In genomic region chrX:24463077-24463476, GRCh38 we compare ENCODE assay signal across 21 cellular contexts.
"Had no signal": no experiment of that assay in that cellular context is flagged by ENCODE, and none has a peak within 500 bp of the region (broad histone marks: within the 10 kb centered on the region; RNA-seq: fewer than 3 reads in every experiment).

No MANE protein-coding gene starts in this region.

- H3K79me2 ChIP-seq: parathyroid adenoma had no signal

- H3K4me3 Mint-ChIP-seq: activated CD4-positive, alpha-beta T cell treated with anti-CD3 and anti-CD28 coated beads, Interleukin-2, amount 10 ng/mL, durations not matched to agents 24 days and 14 days; activated CD8-positive, alpha-beta T cell treated with anti-CD3 and anti-CD28 coated beads for 36 hours; activated naive CD8-positive, alpha-beta T cell treated with anti-CD3 and anti-CD28 coated beads, Interleukin-2, amount 50 U/mL, for 24 hours; central memory CD8-positive, alpha-beta T cell; stimulated activated effector memory CD8-positive, alpha-beta T cell treated with anti-CD3 and anti-CD28 coated beads, Interleukin-12 subunit alpha, Interleukin-12 subunit beta, amount 100 ng/mL, for 72 hours had no signal

- H3K9me3 ChIP-seq: colonic mucosa, left ventricle myocardium inferior had no signal

- H3K27ac Mint-ChIP-seq: activated CD4-positive, alpha-beta T cell treated with anti-CD3 and anti-CD28 coated beads, Interleukin-2, amount 10 ng/mL, durations not matched to agents 24 days and 14 days; activated CD8-positive, alpha-beta T cell treated with anti-CD3 and anti-CD28 coated beads for 36 hours; activated naive CD8-positive, alpha-beta T cell treated with anti-CD3 and anti-CD28 coated beads, Interleukin-2, amount 50 U/mL, for 24 hours; activated T-helper 2 cell treated with anti-CD3 and anti-CD28 coated beads, Interferon-gamma antibody, Interleukin-2, Interleukin-4, amounts not matched to agents 10 μg/mL and 5 μg/mL and 100 μg/mL, durations not matched to agents 14 hours and 24 hours and 36 hours; stimulated activated effector memory CD8-positive, alpha-beta T cell treated with anti-CD3 and anti-CD28 coated beads, Interleukin-12 subunit alpha, Interleukin-12 subunit beta, amount 100 ng/mL, for 72 hours had no signal

- H2AFZ ChIP-seq: parathyroid adenoma had no signal

- H3K36me3 ChIP-seq: brain microvascular endothelial cell, colonic mucosa, left ventricle myocardium inferior had no signal

- H3K27ac ChIP-seq: brain microvascular endothelial cell, colonic mucosa, foreskin keratinocyte, left ventricle myocardium inferior, parathyroid adenoma had no signal

- H3K27me3 ChIP-seq: brain microvascular endothelial cell, colonic mucosa, foreskin keratinocyte had no signal

- H3K4me3 ChIP-seq: colonic mucosa, left ventricle myocardium inferior had no signal

- ATAC-seq: activated CD8-positive, alpha-beta T cell treated with anti-CD3 and anti-CD28 coated beads for 36 hours; activated naive CD8-positive, alpha-beta T cell treated with anti-CD3 and anti-CD28 coated beads, Interleukin-2, amount 50 U/mL, for 24 hours; foreskin keratinocyte; naive thymus-derived CD4-positive, alpha-beta T cell; sciatic nerve; stimulated activated effector memory CD8-positive, alpha-beta T cell treated with anti-CD3 and anti-CD28 coated beads, Interleukin-12 subunit alpha, Interleukin-12 subunit beta, amount 100 ng/mL, for 72 hours had no signal

- H3K36me3 Mint-ChIP-seq: naive thymus-derived CD4-positive, alpha-beta T cell had no signal

- H3K27me3 Mint-ChIP-seq: activated CD8-positive, alpha-beta T cell treated with anti-CD3 and anti-CD28 coated beads for 36 hours; activated naive CD8-positive, alpha-beta T cell treated with anti-CD3 and anti-CD28 coated beads, Interleukin-2, amount 50 U/mL, for 24 hours had no signal

- FAIRE-seq: kidney had no signal

- H3K4me1 ChIP-seq: colonic mucosa, foreskin keratinocyte, parathyroid adenoma had no signal

- H3K9ac ChIP-seq: parathyroid adenoma had no signal

- H3K9me3 Mint-ChIP-seq: activated CD4-positive, alpha-beta T cell treated with anti-CD3 and anti-CD28 coated beads, Interleukin-2, amount 10 ng/mL, durations not matched to agents 24 days and 14 days; activated CD8-positive, alpha-beta T cell treated with anti-CD3 and anti-CD28 coated beads for 36 hours; activated naive CD8-positive, alpha-beta T cell treated with anti-CD3 and anti-CD28 coated beads, Interleukin-2, amount 50 U/mL, for 24 hours; activated T-helper 2 cell treated with anti-CD3 and anti-CD28 coated beads, Interferon-gamma antibody, Interleukin-2, Interleukin-4, amounts not matched to agents 10 μg/mL and 5 μg/mL and 100 μg/mL, durations not matched to agents 14 hours and 24 hours and 36 hours; central memory CD8-positive, alpha-beta T cell; stimulated activated effector memory CD8-positive, alpha-beta T cell treated with anti-CD3 and anti-CD28 coated beads, Interleukin-12 subunit alpha, Interleukin-12 subunit beta, amount 100 ng/mL, for 72 hours had no signal

- DNase-seq: activated CD4-positive, alpha-beta T cell treated with anti-CD3 and anti-CD28 coated beads, Interleukin-2, amount 10 ng/mL, durations not matched to agents 24 days and 14 days; activated CD8-positive, alpha-beta T cell treated with anti-CD3 and anti-CD28 coated beads for 36 hours; activated naive CD4-positive, alpha-beta T cell treated with Interleukin-2 at 50 U/mL for 16 hours; activated naive CD8-positive, alpha-beta T cell treated with anti-CD3 and anti-CD28 coated beads, Interleukin-2, amount 50 U/mL, for 24 hours; activated T-cell treated with anti-CD3 and anti-CD28 coated beads, Interleukin-2, amount 50 U/mL, for 1 hour; anterior cingulate cortex; brain microvascular endothelial cell; colonic mucosa; foreskin keratinocyte; hypothalamus; kidney; left ventricle myocardium inferior; naive thymus-derived CD4-positive, alpha-beta T cell; stimulated activated CD4-positive, alpha-beta T cell treated with anti-CD3 and anti-CD28 coated beads, Interleukin-4, amount 100 ng/mL, for 24 hours; T-helper 1 cell; T-helper 9 cell had no signal
